ENCODE assay signal across 11 cellular contexts in the genomic region with DNA sequence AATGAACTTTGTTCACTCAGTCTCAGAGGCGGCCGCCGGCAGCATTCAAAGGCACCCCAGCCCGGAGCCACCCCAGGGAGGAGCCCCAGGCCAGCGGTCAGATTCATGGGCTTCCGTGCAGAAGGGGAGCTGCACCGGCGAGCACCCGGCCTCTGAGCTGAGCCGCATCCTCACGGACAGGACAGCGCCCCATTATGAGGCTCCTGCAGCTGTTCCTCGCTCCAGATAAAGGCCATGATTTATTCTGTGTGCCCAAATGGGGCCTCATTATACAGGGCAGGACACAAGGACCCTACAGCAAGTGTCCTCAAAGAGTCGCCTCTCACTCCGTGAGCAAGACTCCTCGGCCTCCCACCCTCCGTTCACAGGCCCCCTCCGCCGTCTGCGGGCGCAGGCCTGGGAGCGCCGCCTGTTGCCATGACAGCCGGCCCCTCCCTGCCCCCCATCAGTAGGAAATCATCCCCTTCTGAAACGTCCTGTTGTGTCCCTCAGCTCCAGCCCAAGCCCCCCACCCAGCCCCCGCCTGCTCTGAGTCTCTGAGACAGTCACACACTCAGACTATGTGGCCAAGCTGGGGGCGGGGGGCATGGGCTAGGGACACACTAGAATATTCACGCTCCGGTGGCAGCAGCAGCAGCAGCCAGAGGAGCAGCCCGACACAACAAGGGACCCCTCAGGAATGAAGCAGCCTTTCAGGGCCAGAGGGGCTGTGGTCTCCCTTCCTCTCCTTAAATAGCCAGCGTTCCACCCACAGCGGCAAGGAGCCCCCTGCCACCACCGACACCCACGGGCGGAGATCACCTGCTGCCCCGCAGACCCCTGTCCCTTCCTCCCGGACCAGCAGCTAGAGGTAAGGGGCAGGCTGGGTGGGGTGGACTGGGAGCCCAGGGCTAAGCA. TPM values are rescaled to one million over a fixed set of nuclear protein-coding genes. Genes with fewer than 3 reads are reported as not detected.
DNase-seq lines count a peak whose midpoint lies in the region; ATAC-seq and TF ChIP-seq lines count a peak whose summit lies in the region.
"Had no signal": no experiment of that assay in that cellular context is flagged by ENCODE, and none has a peak within 500 bp of the region (broad histone marks: within the 10 kb centered on the region; RNA-seq: fewer than 3 reads in every experiment).

A gene with protein sequence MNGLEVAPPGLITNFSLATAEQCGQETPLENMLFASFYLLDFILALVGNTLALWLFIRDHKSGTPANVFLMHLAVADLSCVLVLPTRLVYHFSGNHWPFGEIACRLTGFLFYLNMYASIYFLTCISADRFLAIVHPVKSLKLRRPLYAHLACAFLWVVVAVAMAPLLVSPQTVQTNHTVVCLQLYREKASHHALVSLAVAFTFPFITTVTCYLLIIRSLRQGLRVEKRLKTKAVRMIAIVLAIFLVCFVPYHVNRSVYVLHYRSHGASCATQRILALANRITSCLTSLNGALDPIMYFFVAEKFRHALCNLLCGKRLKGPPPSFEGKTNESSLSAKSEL (plus strand): TSS at position 759 of the 897 bp plus-strand sequence. CDS start 4,583 bp downstream, outside the sequence.

- H3K27me3 ChIP-seq in IMR-90 (ENCODE audit: control insufficient read depth, insufficient read depth, low read length) (no peaks in the 10 kb centered on the region), endodermal cell (ENCODE audit: control insufficient read depth, insufficient read depth, low read length, poor library complexity, severe bottlenecking) (no peaks in the 10 kb centered on the region), suprapubic skin (no peaks in the 10 kb centered on the region)

- H4K20me1 ChIP-seq in IMR-90 (ENCODE audit: insufficient read depth, low read length), result no peaks in the 10 kb centered on the region; the same call in none of the 2 replicates

- H3K4me3 ChIP-seq in IMR-90 (ENCODE audit: insufficient read depth, low read depth, low read length) (no peak within 1 kb of the TSS), endodermal cell (ENCODE audit: low read length) (no peak within 1 kb of the TSS), mucosa of descending colon (no peak within 1 kb of the TSS), suprapubic skin (no peak within 1 kb of the TSS), lower leg skin (ENCODE audit: low read depth, poor library complexity, severe bottlenecking) (no peak within 1 kb of the TSS)

- H2BK20ac ChIP-seq in IMR-90 (ENCODE audit: low read depth, low read length), result 0 out of 2 replicates have a peak within 1 kb of the TSS, but pooled peaks have one; percentile 4

- no peak within 1 kb of the TSS for H2AFZ ChIP-seq in IMR-90 (replicated peaks; ENCODE audit: low read length, poor library complexity)

- H2BK15ac ChIP-seq in IMR-90 (ENCODE audit: low read depth, low read length), result no peak within 1 kb of the TSS

- H3K9ac ChIP-seq in IMR-90 (ENCODE audit: low read depth, low read length) (no peak within 1 kb of the TSS), endodermal cell (ENCODE audit: extremely low read depth, low read length, poor library complexity, severe bottlenecking) (no peak within 1 kb of the TSS)

- peaks cover 17% of the 10 kb centered on the region; the same call in 1 of the 2 replicates for H3K9me1 ChIP-seq in IMR-90 (ENCODE audit: insufficient read depth, low read length)

- H3K4me3 Mint-ChIP-seq in endodermal cell, result no peak within 1 kb of the TSS
- H3K4me3 Mint-ChIP-seq: activated naive CD4-positive, alpha-beta T cell treated with anti-CD3 and anti-CD28 coated beads, Interleukin-2, amount 50 U/mL, for 24 hours; natural killer cell treated with Interleukin-12 subunit alpha and Interleukin-12 subunit beta and Interleukin-15 and Interleukin-18, amount 100 ng/mL, for 72 hours had no signal

- H3K4me1 ChIP-seq in IMR-90 (ENCODE audit: control insufficient read depth, insufficient read depth, low read length) (peaks cover 7% of the 10 kb centered on the region; the same call in 1 of the 2 replicates), endodermal cell (ENCODE audit: control insufficient read depth, insufficient read depth, low read length) (no peaks in the 10 kb centered on the region), mucosa of descending colon (ENCODE audit: low read depth) (peaks cover 6% of the 10 kb centered on the region), suprapubic skin (peaks cover 33% of the 10 kb centered on the region)

- no peak within 1 kb of the TSS for H3K27ac ChIP-seq in IMR-90 (ENCODE audit: insufficient read depth, low read length)
- H3K27ac ChIP-seq in endodermal cell (ENCODE audit: low read depth, low read length), result peak within 1 kb of the TSS; percentile 70
- H3K27ac ChIP-seq in suprapubic skin, result peak within 1 kb of the TSS; percentile 27

- no TSS peak for BruUV-seq in IMR-90 (replicated peaks; lab: Mats Ljungman, UMichigan)

- in situ Hi-C loops in IMR-90 (cut with MboI; ENCODE audit: low sequenced_read_pairs), result no loop called here

- H2AK9ac ChIP-seq in IMR-90 (replicated peaks; ENCODE audit: low read depth, low read length, poor library complexity), result peak within 1 kb of the TSS; percentile 83

- no peak within 1 kb of the TSS for H2BK5ac ChIP-seq in IMR-90 (ENCODE audit: low read depth, low read length, poor library complexity, severe bottlenecking)

- H3K9me3 ChIP-seq in IMR-90 (ENCODE audit: control insufficient read depth, insufficient read depth, low read length) (no peaks in the 10 kb centered on the region), endodermal cell (ENCODE audit: control insufficient read depth, low read length) (no peaks in the 10 kb centered on the region), mucosa of descending colon (no peaks in the 10 kb centered on the region), suprapubic skin (no peaks in the 10 kb centered on the region)

- ATAC-seq in IMR-90 (ENCODE audit: low read depth) (no peak), mucosa of descending colon (peak; percentile 14), HG03108 (IDR thresholded peaks at IDR 0.05; ENCODE audit: unreplicated experiment) (no peak)
- ATAC-seq: natural killer cell treated with Interleukin-12 subunit alpha and Interleukin-12 subunit beta and Interleukin-15 and Interleukin-18, amount 100 ng/mL, for 72 hours had no signal

- no peaks in the 10 kb centered on the region for H3K9me3 Mint-ChIP-seq in endodermal cell
- H3K9me3 Mint-ChIP-seq: activated naive CD4-positive, alpha-beta T cell treated with anti-CD3 and anti-CD28 coated beads, Interleukin-2, amount 50 U/mL, for 24 hours; natural killer cell treated with Interleukin-12 subunit alpha and Interleukin-12 subunit beta and Interleukin-15 and Interleukin-18, amount 100 ng/mL, for 72 hours had no signal

- H4K8ac ChIP-seq in IMR-90 (ENCODE audit: low read depth in 2 of 2, low read length in 2 of 2), result 0 out of 4 replicates have a peak within 1 kb of the TSS, but pooled peaks of 1 of the 2 experiments have one; percentile 25

- TF ChIP-seq EP300 in suprapubic skin (IDR thresholded peaks at IDR 0.05), result no peak

- no peak within 1 kb of the TSS for H2AK5ac ChIP-seq in IMR-90 (ENCODE audit: low read depth, low read length)

- H3K36me3 ChIP-seq in IMR-90 (ENCODE audit: control insufficient read depth, insufficient read depth, low read length), result peaks cover 1% of the 10 kb centered on the region; the same call in 1 of the 2 replicates
- no peaks in the 10 kb centered on the region for H3K36me3 ChIP-seq in endodermal cell (ENCODE audit: control insufficient read depth, insufficient read depth, low read length)
- no peaks in the 10 kb centered on the region for H3K36me3 ChIP-seq in mucosa of descending colon (ENCODE audit: low read depth)
- no peaks in the 10 kb centered on the region for H3K36me3 ChIP-seq in suprapubic skin

- 0 out of 2 replicates have a peak within 1 kb of the TSS, but pooled peaks have one; percentile 51 for H3K4ac ChIP-seq in IMR-90 (ENCODE audit: low read depth, low read length)

- no peak within 1 kb of the TSS for H3K27ac Mint-ChIP-seq in endodermal cell
- H3K27ac Mint-ChIP-seq: natural killer cell treated with Interleukin-12 subunit alpha and Interleukin-12 subunit beta and Interleukin-15 and Interleukin-18, amount 100 ng/mL, for 72 hours had no signal

- H4K5ac ChIP-seq in IMR-90 (ENCODE audit: low read depth, low read length), result no peak within 1 kb of the TSS

- intact Hi-C loops in IMR-90 (cut with micrococcal nuclease) (loop anchor here (5.0 kb wide), 1 partner anchor 148 kb away; no protein-coding TSS in a partner anchor), mucosa of descending colon (cut with DNase I, micrococcal nuclease) (loop anchor here in 1 of 2 donors (10.0 kb wide), 1 partner anchor 49 kb away; no protein-coding TSS in a partner anchor), lower leg skin (cut with DNase I; ENCODE audit: low total_unique reads) (no loop called here)

- POLR2A ChIA-PET in IMR-90 (lab: Charles Lee; ENCODE audit: unreplicated experiment), result no interaction called here

- no peak for TF ChIP-seq RAD21 in IMR-90 (IDR thresholded peaks at IDR 0.05; ENCODE audit: low read length)

- H3K79me1 ChIP-seq in IMR-90 (ENCODE audit: low read depth in 1 of 2, low read length in 2 of 2), result peaks cover 0 to 16% of the 10 kb centered on the region in 2 experiments; a peak in 2 of 4 replicates

- dilution Hi-C loops in IMR-90 (cut with HindIII; ENCODE audit: low sequenced_read_pairs, unreplicated experiment), result no loop called here

- no peak within 1 kb of the TSS for H3K56ac ChIP-seq in IMR-90 (ENCODE audit: extremely low read depth, insufficient read depth, low read length)

- H3K14ac ChIP-seq in IMR-90 (replicated peaks; ENCODE audit: low read depth, low read length), result no peak within 1 kb of the TSS; the same call in 1 of the 2 replicates

- no peak for DNase-seq in IMR-90
- no peak for DNase-seq in endodermal cell
- DNase-seq in mucosa of descending colon, result peak; percentile 36 to 51 (median 46)
- no peak for DNase-seq in suprapubic skin (ENCODE audit: low spot score in 2 of 2)
- DNase-seq in DMS53 (lab: John Stamatoyannopoulos, UW), result no peak
- DNase-seq in NCI-H1694 (lab: John Stamatoyannopoulos, UW), result no peak
- DNase-seq in lower leg skin (ENCODE audit: low spot score in 2 of 2), result no peak
- DNase-seq: stimulated activated CD4-positive, alpha-beta T cell treated with anti-CD3 and anti-CD28 coated beads, Interleukin-2, amount 100 ng/mL, for 24 hours had no signal

- no peak for TF ChIP-seq POLR2A in IMR-90 (IDR thresholded peaks at IDR 0.05; ENCODE audit: low read depth, low read length)
- no peak for TF ChIP-seq POLR2A in suprapubic skin (IDR thresholded peaks at IDR 0.05)
- no peak for TF ChIP-seq POLR2A in lower leg skin (IDR thresholded peaks at IDR 0.05)

- peaks cover 3% of the 10 kb centered on the region for H3K4me1 Mint-ChIP-seq in endodermal cell

- no peak within 1 kb of the TSS; the same call in 1 of the 2 replicates for H4K91ac ChIP-seq in IMR-90 (ENCODE audit: insufficient read depth, low read depth, low read length)

- H2BK120ac ChIP-seq in IMR-90 (ENCODE audit: low read depth, low read length), result no peak within 1 kb of the TSS

- no peak within 1 kb of the TSS for H3K4me2 ChIP-seq in IMR-90 (ENCODE audit: low read depth, low read length)

- no peak within 1 kb of the TSS for H3K23ac ChIP-seq in IMR-90 (ENCODE audit: low read depth, low read length)

- no peaks in the 10 kb centered on the region for H3K36me3 Mint-ChIP-seq in endodermal cell (ENCODE audit: low read depth)
- H3K36me3 Mint-ChIP-seq: activated naive CD4-positive, alpha-beta T cell treated with anti-CD3 and anti-CD28 coated beads, Interleukin-2, amount 50 U/mL, for 24 hours; natural killer cell treated with Interleukin-12 subunit alpha and Interleukin-12 subunit beta and Interleukin-15 and Interleukin-18, amount 100 ng/mL, for 72 hours had no signal

- no peak within 1 kb of the TSS for H3K18ac ChIP-seq in IMR-90 (ENCODE audit: low read depth, low read length)

- peaks cover 2% of the 10 kb centered on the region for H3K27me3 Mint-ChIP-seq in endodermal cell (ENCODE audit: insufficient read depth)
- H3K27me3 Mint-ChIP-seq: activated naive CD4-positive, alpha-beta T cell treated with anti-CD3 and anti-CD28 coated beads, Interleukin-2, amount 50 U/mL, for 24 hours; natural killer cell treated with Interleukin-12 subunit alpha and Interleukin-12 subunit beta and Interleukin-15 and Interleukin-18, amount 100 ng/mL, for 72 hours had no signal

- 69% methylated on average over 5 of the region's 37 CpGs; no CpG with 5 or more reads in 1 of the 2 experiments for WGBS in IMR-90 (ENCODE audit: extremely low coverage in 2 of 2, insufficient read length in 1 of 2), 2 experiments
- 87 to 90% methylated on average over 19 to 37 of the region's 37 CpGs for WGBS in endodermal cell (ENCODE audit: insufficient coverage in 1 of 2, insufficient read length in 1 of 2), 2 experiments
- 87% methylated on average over 27 of the region's 37 CpGs for WGBS in suprapubic skin
- 87 to 88% methylated on average over 35 to 37 of the region's 37 CpGs for WGBS in lower leg skin, 2 donors

- CTCF ChIA-PET in IMR-90 (lab: Yijun Ruan, JAX), result no interaction called here

- TF ChIP-seq CTCF in IMR-90 (conservative IDR thresholded peaks at IDR 0.05; ENCODE audit: low read depth, low read length) (no peak), endodermal cell (conservative IDR thresholded peaks at IDR 0.05) (no peak), mucosa of descending colon (IDR thresholded peaks at IDR 0.05) (no peak), suprapubic skin (IDR thresholded peaks at IDR 0.05) (no peak), lower leg skin (IDR thresholded peaks at IDR 0.05) (no peak)

RNA-seq across cellular contexts. Expression of the gene that starts here (rescaled TPM):
- total RNA-seq in IMR-90 (2012; rRNA removed), result not detected in 2 replicates
- not detected in 2 replicates for polyA plus RNA-seq in IMR-90 (2012; rRNA removed)
- polyA plus RNA-seq in IMR-90 (2012; cell fraction: cytosol; rRNA removed), result not detected in 2 replicates
- polyA plus RNA-seq in IMR-90 (2012; cell fraction: nucleus; rRNA removed; ENCODE audit: low replicate concordance), result 0.04 TPM in 1 of 2 replicates, not detected in the other
- total RNA-seq in endodermal cell, result under 1 TPM in 1 of 2 donors, not detected in 1; 0.24 TPM
- polyA plus RNA-seq in endodermal cell (2013, experiment 1 of 2), result 5.0 TPM
- 4.8 TPM for polyA plus RNA-seq in endodermal cell (2013, experiment 2 of 2)
- under 1 TPM in 1 of 3 donors, not detected in 2; 0.51 TPM for total RNA-seq in mucosa of descending colon
- under 1 TPM in 2 of 4 donors, not detected in 2; 0.48 to 0.52 TPM for total RNA-seq in suprapubic skin
- under 1 TPM in 1 of 4 donors, not detected in 3; 0.88 TPM for total RNA-seq in lower leg skin
- total RNA-seq: natural killer cell treated with Interleukin-12 subunit alpha and Interleukin-12 subunit beta and Interleukin-15 and Interleukin-18, amount 100 ng/mL, for 72 hours had no signal

Comparison
In these comparisons a context has a peak if more than half of its experiments do, and no peak if none do; other contexts are left out.
1. Peak in DNase-seq and ATAC-seq in mucosa of descending colon; RNA of the gene not detected or under 1 TPM.